17 cellular contexts compared by ENCODE assay signal in the genomic region with DNA sequence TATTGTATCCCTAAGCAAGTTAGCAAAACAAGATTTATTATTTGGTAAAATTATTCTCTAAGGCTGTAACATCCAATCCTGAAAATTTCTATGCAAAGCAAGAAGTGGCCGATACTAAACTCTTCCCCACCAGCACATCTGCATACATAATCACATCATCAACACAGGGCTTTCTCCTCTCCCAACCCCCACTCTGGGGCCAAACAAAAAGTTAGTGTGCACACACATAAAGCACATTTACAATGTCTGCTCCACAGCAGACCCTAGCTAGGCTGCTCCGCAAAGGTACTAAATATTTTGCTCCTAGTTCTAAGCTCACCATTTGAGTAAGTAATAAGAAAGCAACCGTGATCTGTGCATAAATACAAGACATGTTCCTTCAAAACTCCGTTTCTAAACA. TPM values are rescaled to one million over a fixed set of nuclear protein-coding genes. Genes with fewer than 3 reads are reported as not detected.
DNase-seq lines count a peak whose midpoint lies in the region; ATAC-seq and TF ChIP-seq lines count a peak whose summit lies in the region.
"Had no signal": no experiment of that assay in that cellular context is flagged by ENCODE, and none has a peak within 500 bp of the region (broad histone marks: within the 10 kb centered on the region; RNA-seq: fewer than 3 reads in every experiment).

No MANE protein-coding gene starts in this region.

- no peak for TF ChIP-seq CTCF in Panc1 (IDR thresholded peaks at IDR 0.05)
- TF ChIP-seq CTCF in endodermal cell (conservative IDR thresholded peaks at IDR 0.05) = no peak
- TF ChIP-seq CTCF in nephron progenitor cell (IDR thresholded peaks at IDR 0.05) = no peak
- TF ChIP-seq CTCF in Caco-2 (IDR thresholded peaks at IDR 0.05; ENCODE audit: insufficient read depth in 1 of 2, low read depth in 1 of 2, low read length in 1 of 2, severe bottlenecking in 1 of 2, unreplicated experiment in 1 of 2) = no peak

- H3K27me3 Mint-ChIP-seq in endodermal cell (ENCODE audit: insufficient read depth) (peaks cover 10% of the 10 kb centered on the region), nephron progenitor cell (ENCODE audit: low read depth, poor library complexity) (peaks cover 14% of the 10 kb centered on the region), Caco-2 (ENCODE audit: insufficient read depth, unreplicated experiment) (peaks cover 2% of the 10 kb centered on the region)
- H3K27me3 Mint-ChIP-seq: central memory CD8-positive, alpha-beta T cell had no signal

- WGBS in endodermal cell (ENCODE audit: insufficient coverage in 1 of 2, insufficient read length in 1 of 2), 2 experiments = 11 to 32% methylated on average over 3 to 4 of the region's 4 CpGs

- H3K36me3 Mint-ChIP-seq in endodermal cell (ENCODE audit: low read depth) (peaks cover 12% of the 10 kb centered on the region), nephron progenitor cell (ENCODE audit: low read depth) (peaks cover 41% of the 10 kb centered on the region), Caco-2 (ENCODE audit: insufficient read depth, unreplicated experiment) (peaks cover 14% of the 10 kb centered on the region)
- H3K36me3 Mint-ChIP-seq: natural killer cell had no signal

- intact Hi-C loops in Panc1 (cut with micrococcal nuclease; ENCODE audit: unreplicated experiment) = no loop called here
- intact Hi-C loops in Caco-2 (cut with micrococcal nuclease; ENCODE audit: unreplicated experiment) = no loop called here

- H3K4me1 Mint-ChIP-seq in endodermal cell (peaks cover 43% of the 10 kb centered on the region), nephron progenitor cell (peaks cover 40% of the 10 kb centered on the region), Caco-2 (ENCODE audit: low read depth, unreplicated experiment) (peaks cover 6% of the 10 kb centered on the region)

- no peak for DNase-seq in Panc1 (ENCODE audit: low read depth, low spot score)
- DNase-seq in endodermal cell = no peak
- DNase-seq in nephron progenitor cell = no peak
- DNase-seq in DMS114 treated with DMSO at 0.1 percent for 48 hours (lab: John Stamatoyannopoulos, UW; ENCODE audit: unreplicated experiment) = no peak
- no peak for DNase-seq in Caco-2
- no peak for DNase-seq in GM19238 (ENCODE audit: insufficient read length, low spot score)
- DNase-seq in NCI-H146 treated with DMSO at 0.1 percent for 48 hours (lab: John Stamatoyannopoulos, UW; ENCODE audit: unreplicated experiment) = no peak
- DNase-seq: activated naive CD4-positive, alpha-beta T cell treated with anti-CD3 and anti-CD28 coated beads, Interleukin-2, amount 50 U/mL, for 16 hours; GF-D8; left ventricle myocardium superior; natural killer cell; NCI-H1105; NCI-H2227 treated with DMSO at 0.1 percent for 48 hours; small intestine; stimulated activated naive CD4-positive, alpha-beta T cell treated with Interleukin-2 at 50 U/mL for 16 hours had no signal

- H3K9ac ChIP-seq in BLaER1 treated with 17β-estradiol and CSF1 and Interleukin-3, amounts not matched to agents 10 nM and 100 nM = peak overlapping the region in 9 of 11 experiments; percentile 54 to 100 (median 99); a peak in 18 of 22 replicates
- peak overlapping the region; percentile 81 for H3K9ac ChIP-seq in endodermal cell (ENCODE audit: extremely low read depth, low read length, poor library complexity, severe bottlenecking)

- no peak for ATAC-seq in Panc1
- ATAC-seq: left ventricle myocardium superior, natural killer cell had no signal

- H3K9me3 Mint-ChIP-seq in endodermal cell = peaks cover 10% of the 10 kb centered on the region
- peaks cover 44% of the 10 kb centered on the region for H3K9me3 Mint-ChIP-seq in nephron progenitor cell
- no peaks in the 10 kb centered on the region for H3K9me3 Mint-ChIP-seq in Caco-2 (ENCODE audit: unreplicated experiment)
- H3K9me3 Mint-ChIP-seq: central memory CD8-positive, alpha-beta T cell; natural killer cell had no signal

- CTCF ChIA-PET in Panc1 (lab: Charles Lee) = no interaction called here
- CTCF ChIA-PET in Caco-2 (lab: Charles Lee) = no interaction called here

- H3K4me2 ChIP-seq in BLaER1 treated with 17β-estradiol and CSF1 and Interleukin-3, amounts not matched to agents 10 nM and 100 nM = peak overlapping the region; percentile 72 to 95 (median 88)

- H3K36me3 ChIP-seq in BLaER1 treated with 17β-estradiol and CSF1 and Interleukin-3, amounts not matched to agents 10 nM and 100 nM = peaks cover 32 to 47% (median 44%) of the 10 kb centered on the region in 11 experiments; a peak in 21 of 22 replicates
- H3K36me3 ChIP-seq in Panc1 (ENCODE audit: control insufficient read depth, insufficient read depth, low read length) = no peaks in the 10 kb centered on the region; the same call in 1 of the 2 replicates
- H3K36me3 ChIP-seq in endodermal cell (ENCODE audit: control insufficient read depth, insufficient read depth, low read length) = peaks cover 25% of the 10 kb centered on the region
- H3K36me3 ChIP-seq in Caco-2 (ENCODE audit: control insufficient read depth, insufficient read depth, low read length) = no peaks in the 10 kb centered on the region

- peaks cover 21 to 65% (median 25%) of the 10 kb centered on the region in 10 experiments for H3K4me1 ChIP-seq in BLaER1 treated with 17β-estradiol and CSF1 and Interleukin-3, amounts not matched to agents 10 nM and 100 nM
- peaks cover 19% of the 10 kb centered on the region for H3K4me1 ChIP-seq in Panc1 (ENCODE audit: control insufficient read depth, insufficient read depth, low read length)
- no peaks in the 10 kb centered on the region for H3K4me1 ChIP-seq in endodermal cell (ENCODE audit: control insufficient read depth, insufficient read depth, low read length)
- H3K4me1 ChIP-seq in Caco-2 = peaks cover 12% of the 10 kb centered on the region; the same call in 1 of the 2 replicates

- peak overlapping the region; percentile 92 for H3K4me3 Mint-ChIP-seq in endodermal cell
- H3K4me3 Mint-ChIP-seq in nephron progenitor cell = peak overlapping the region; percentile 98
- H3K4me3 Mint-ChIP-seq in Caco-2 (ENCODE audit: unreplicated experiment) = no peak overlapping the region
- H3K4me3 Mint-ChIP-seq: central memory CD8-positive, alpha-beta T cell; natural killer cell had no signal

- peak overlapping the region; percentile 34 for H3K27ac Mint-ChIP-seq in endodermal cell
- peak overlapping the region; percentile 1 for H3K27ac Mint-ChIP-seq in nephron progenitor cell
- no peak overlapping the region for H3K27ac Mint-ChIP-seq in Caco-2 (ENCODE audit: unreplicated experiment)
- H3K27ac Mint-ChIP-seq: natural killer cell had no signal

- H4K20me1 ChIP-seq in BLaER1 treated with 17β-estradiol and CSF1 and Interleukin-3, amounts not matched to agents 10 nM and 100 nM = peaks cover 41 to 68% (median 54%) of the 10 kb centered on the region in 11 experiments; a peak in 21 of 22 replicates

- POLR2A ChIA-PET in Panc1 (lab: Charles Lee) = no interaction called here
- POLR2A ChIA-PET in Caco-2 (lab: Charles Lee) = no interaction called here

- BruUV-seq in Panc1 (replicated peaks; lab: Mats Ljungman, UMichigan) (no TSS peak), Caco-2 (replicated peaks; lab: Mats Ljungman, UMichigan) (no TSS peak)

- no peaks in the 10 kb centered on the region for H3K27me3 ChIP-seq in BLaER1 treated with 17β-estradiol and CSF1 and Interleukin-3, amounts not matched to agents 10 nM and 100 nM
- H3K27me3 ChIP-seq in Panc1 (ENCODE audit: control insufficient read depth, insufficient read depth, low read length) (no peaks in the 10 kb centered on the region), endodermal cell (ENCODE audit: control insufficient read depth, insufficient read depth, low read length, poor library complexity, severe bottlenecking) (peaks cover 8% of the 10 kb centered on the region), Caco-2 (replicated peaks; ENCODE audit: control insufficient read depth, insufficient read depth, low read length) (no peaks in the 10 kb centered on the region; the same call in 1 of the 2 replicates)

- peak overlapping the region; percentile 91 to 100 (median 97); a peak in 19 of 22 replicates for H3K27ac ChIP-seq in BLaER1 treated with 17β-estradiol and CSF1 and Interleukin-3, amounts not matched to agents 10 nM and 100 nM
- H3K27ac ChIP-seq in Panc1 (ENCODE audit: low read length) = peak overlapping the region; percentile 59; the same call in 1 of the 2 replicates
- no peak overlapping the region for H3K27ac ChIP-seq in endodermal cell (ENCODE audit: low read depth, low read length)

- peaks cover 0 to 53% (median 51%) of the 10 kb centered on the region in 11 experiments; a peak in 19 of 22 replicates for H3K9me3 ChIP-seq in BLaER1 treated with 17β-estradiol and CSF1 and Interleukin-3, amounts not matched to agents 10 nM and 100 nM (replicated peaks in 1 of 11)
- H3K9me3 ChIP-seq in Panc1 (ENCODE audit: control insufficient read depth, insufficient read depth, low read depth, low read length) = peaks cover 6% of the 10 kb centered on the region; the same call in 1 of the 2 replicates
- peaks cover 8% of the 10 kb centered on the region for H3K9me3 ChIP-seq in endodermal cell (ENCODE audit: control insufficient read depth, low read length)
- peaks cover 5% of the 10 kb centered on the region; the same call in 1 of the 2 replicates for H3K9me3 ChIP-seq in Caco-2

- peak overlapping the region in 8 of 10 experiments; percentile 17 to 98 (median 92); a peak in 16 of 20 replicates for H3K4me3 ChIP-seq in BLaER1 treated with 17β-estradiol and CSF1 and Interleukin-3, amounts not matched to agents 10 nM and 100 nM
- H3K4me3 ChIP-seq in Panc1 (ENCODE audit: low read depth in 2 of 2, low read length in 2 of 2) (no peak overlapping the region), endodermal cell (ENCODE audit: low read length) (peak overlapping the region; percentile 86), Caco-2 (ENCODE audit: low read depth, low read length) (no peak overlapping the region)

- in situ Hi-C loops in Panc1 (cut with HindIII; ENCODE audit: low pct_unique_long_range_greater_than_20kb, low sequenced_read_pairs) = no loop called here

RNA-seq across cellular contexts. Expression of a gene that starts 3.6 kb away (rescaled TPM):
- 73.1 TPM for total RNA-seq in Panc1 (2021; ENCODE audit: unreplicated experiment)
- 89.7 TPM for polyA plus RNA-seq in Panc1 (2012; ENCODE audit: insufficient read length)
- 10 to 100 TPM; 64.7 to 74.4 TPM for total RNA-seq in endodermal cell
- polyA plus RNA-seq in endodermal cell (2013, experiment 1 of 2) = 120 TPM
- 106 TPM for polyA plus RNA-seq in endodermal cell (2013, experiment 2 of 2)
- total RNA-seq in Caco-2 (2022) = 30.2 and 34.5 TPM in 2 replicates

Comparison
In these comparisons a context has a peak if more than half of its experiments do, and no peak if none do; other contexts are left out.
1. H3K4me3 ChIP-seq: peak in BLaER1 treated with 17β-estradiol and CSF1 and Interleukin-3, amounts not matched to agents 10 nM and 100 nM (8 of 10) and endodermal cell (single experiment); none in Panc1 (0 of 2) and Caco-2 (single experiment).